ENCODE assay signal across 15 cellular contexts in genomic region chr13:34412295-34412694, GRCh38.
A peak's percentile ranks its signal among the peaks of the same experiment; 100 is the strongest.
DNase-seq lines count a peak whose midpoint lies in the region; ATAC-seq and TF ChIP-seq lines count a peak whose summit lies in the region.
"Had no signal": no experiment of that assay in that cellular context is flagged by ENCODE, and none has a peak within 500 bp of the region (broad histone marks: within the 10 kb centered on the region; RNA-seq: fewer than 3 reads in every experiment).

No MANE protein-coding gene starts in this region.

- H3K9me2 ChIP-seq in GM23338 (ENCODE audit: insufficient read depth): peaks cover 25% of the 10 kb centered on the region

- no peaks in the 10 kb centered on the region for H3K4me1 Mint-ChIP-seq in GM23338
- H3K4me1 Mint-ChIP-seq in MCF 10A (ENCODE audit: insufficient read depth, unreplicated experiment): peaks cover 8% of the 10 kb centered on the region
- H3K4me1 Mint-ChIP-seq: CD4-positive, alpha-beta memory T cell; H9; IgD-negative memory B cell had no signal

- no peaks in the 10 kb centered on the region for H4K20me1 ChIP-seq in GM23338 (replicated peaks; ENCODE audit: insufficient read depth)

- H3K36me3 Mint-ChIP-seq in GM23338 (ENCODE audit: low read depth) (no peaks in the 10 kb centered on the region), MCF 10A (ENCODE audit: insufficient read depth, unreplicated experiment) (no peaks in the 10 kb centered on the region)
- H3K36me3 Mint-ChIP-seq: CD4-positive, alpha-beta memory T cell; IgD-negative memory B cell had no signal

- H3K4me1 ChIP-seq in GM23338 (ENCODE audit: insufficient read depth): no peaks in the 10 kb centered on the region

- no peak overlapping the region for H3K27ac ChIP-seq in GM23338 (ENCODE audit: low read depth)
- H3K27ac ChIP-seq: C4-2B had no signal

- no peak for ATAC-seq in GM23338
- peak; percentile 52 for ATAC-seq in SK-N-SH treated with all-trans-retinoic acid at 6 μM for 48 hours

- H3K4me3 ChIP-seq in GM23338: no peak overlapping the region
- H3K4me3 ChIP-seq in fibroblast of the aortic adventitia (ENCODE audit: low read depth, low read length): no peak overlapping the region

- POLR2A ChIA-PET in MCF 10A (lab: Yijun Ruan, JAX): interaction anchor here (0.9 to 2.0 kb wide), 3 partner anchors 11 to 37 kb away, joined by 3 to 4 read pairs (median 3); no protein-coding TSS in a partner anchor

- 0 out of 2 replicates have a peak overlapping the region, but pooled peaks have one; percentile 38 for H2AFZ ChIP-seq in GM23338

- H3K27me3 Mint-ChIP-seq in GM23338 (ENCODE audit: insufficient read depth, low read depth, poor library complexity) (peaks cover 8% of the 10 kb centered on the region), MCF 10A (ENCODE audit: insufficient read depth, unreplicated experiment) (no peaks in the 10 kb centered on the region)
- H3K27me3 Mint-ChIP-seq: IgD-negative memory B cell had no signal

- H3K36me3 ChIP-seq in GM23338 (ENCODE audit: insufficient read depth): no peaks in the 10 kb centered on the region
- H3K36me3 ChIP-seq: BE2C had no signal

- DNase-seq in GM23338 (ENCODE audit: low spot score): no peak
- peak; percentile 36 for DNase-seq in fibroblast of the aortic adventitia (ENCODE audit: low read depth)
- DNase-seq in MCF 10A (ENCODE audit: unreplicated experiment): no peak
- DNase-seq in OCI-M1 (lab: John Stamatoyannopoulos, UW): no peak
- DNase-seq in NCI-H2227 treated with DMSO at 0.1 percent for 48 hours (lab: John Stamatoyannopoulos, UW): no peak
- no peak for DNase-seq in putamen (ENCODE audit: low spot score)
- DNase-seq: BE2C; CD4-positive, alpha-beta memory T cell; COR-L47; DND-41; GOT3; H9 had no signal

- H3K27ac Mint-ChIP-seq in GM23338: no peak overlapping the region
- no peak overlapping the region for H3K27ac Mint-ChIP-seq in MCF 10A (ENCODE audit: low read depth, unreplicated experiment)
- H3K27ac Mint-ChIP-seq: CD4-positive, alpha-beta memory T cell; IgD-negative memory B cell had no signal

- H3K9me3 Mint-ChIP-seq in GM23338 (no peaks in the 10 kb centered on the region), MCF 10A (ENCODE audit: unreplicated experiment) (no peaks in the 10 kb centered on the region)
- H3K9me3 Mint-ChIP-seq: H9 had no signal

- intact Hi-C loops in MCF 10A (cut with micrococcal nuclease): no loop called here

- H3K4me2 ChIP-seq in GM23338: no peak overlapping the region

- H3F3A ChIP-seq in GM23338 (replicated peaks; ENCODE audit: low read depth): no peaks in the 10 kb centered on the region

- TF ChIP-seq CTCF in GM23338 (conservative IDR thresholded peaks at IDR 0.05; ENCODE audit: low read depth in 2 of 2) (no peak), fibroblast of the aortic adventitia (IDR thresholded peaks at IDR 0.05; ENCODE audit: insufficient read depth, low read length) (no peak), MCF 10A (IDR thresholded peaks at IDR 0.05; ENCODE audit: unreplicated experiment) (no peak)

- BruUV-seq in MCF 10A (replicated peaks; lab: Mats Ljungman, UMichigan): no TSS peak

- H3K79me2 ChIP-seq in GM23338 (replicated peaks; ENCODE audit: insufficient read depth): no peaks in the 10 kb centered on the region

- H3K27me3 ChIP-seq in GM23338 (ENCODE audit: insufficient read depth): no peaks in the 10 kb centered on the region
- H3K27me3 ChIP-seq: BE2C had no signal

- H3K4me3 Mint-ChIP-seq in GM23338 (no peak overlapping the region), MCF 10A (ENCODE audit: unreplicated experiment) (no peak overlapping the region)
- H3K4me3 Mint-ChIP-seq: CD4-positive, alpha-beta memory T cell; H9; IgD-negative memory B cell had no signal

- CTCF ChIA-PET in MCF 10A (lab: Yijun Ruan, JAX): no interaction called here

TF ChIP-seq in GM23338, 12 proteins besides CTCF, POLR2A, EP300 and RAD21 (continues in another document):
- TF ChIP-seq REST (IDR thresholded peaks at IDR 0.05; ENCODE audit: unreplicated experiment) (no peak), STAT1 (IDR thresholded peaks at IDR 0.05; ENCODE audit: unreplicated experiment) (no peak), ZNF331 (CRISPR knock-in tag; IDR thresholded peaks at IDR 0.05; ENCODE audit: low read depth) (no peak)

TF ChIP-seq in SK-N-SH treated with all-trans-retinoic acid at 6 μM for 48 hours, 23 proteins besides CTCF, POLR2A, EP300 and RAD21:
- TF ChIP-seq RARB (CRISPR knock-in tag; IDR thresholded peaks at IDR 0.05) (no peak), CSRNP3 (CRISPR knock-in tag; IDR thresholded peaks at IDR 0.05) (no peak), ZC3H10 (CRISPR knock-in tag; IDR thresholded peaks at IDR 0.05) (no peak), TOX (CRISPR knock-in tag; IDR thresholded peaks at IDR 0.05; ENCODE audit: borderline replicate concordance) (no peak), ZNF8 (CRISPR knock-in tag; IDR thresholded peaks at IDR 0.05) (no peak), ESRRG (CRISPR knock-in tag; IDR thresholded peaks at IDR 0.05) (no peak), ARNTL (CRISPR knock-in tag; IDR thresholded peaks at IDR 0.05; ENCODE audit: borderline replicate concordance, low read depth) (no peak), TCF4 (CRISPR knock-in tag; IDR thresholded peaks at IDR 0.05; ENCODE audit: borderline replicate concordance) (no peak), ZNF70 (CRISPR knock-in tag; IDR thresholded peaks at IDR 0.05) (no peak), ZFP3 (CRISPR knock-in tag; IDR thresholded peaks at IDR 0.05) (no peak)
- TF ChIP-seq, protein P1, sequence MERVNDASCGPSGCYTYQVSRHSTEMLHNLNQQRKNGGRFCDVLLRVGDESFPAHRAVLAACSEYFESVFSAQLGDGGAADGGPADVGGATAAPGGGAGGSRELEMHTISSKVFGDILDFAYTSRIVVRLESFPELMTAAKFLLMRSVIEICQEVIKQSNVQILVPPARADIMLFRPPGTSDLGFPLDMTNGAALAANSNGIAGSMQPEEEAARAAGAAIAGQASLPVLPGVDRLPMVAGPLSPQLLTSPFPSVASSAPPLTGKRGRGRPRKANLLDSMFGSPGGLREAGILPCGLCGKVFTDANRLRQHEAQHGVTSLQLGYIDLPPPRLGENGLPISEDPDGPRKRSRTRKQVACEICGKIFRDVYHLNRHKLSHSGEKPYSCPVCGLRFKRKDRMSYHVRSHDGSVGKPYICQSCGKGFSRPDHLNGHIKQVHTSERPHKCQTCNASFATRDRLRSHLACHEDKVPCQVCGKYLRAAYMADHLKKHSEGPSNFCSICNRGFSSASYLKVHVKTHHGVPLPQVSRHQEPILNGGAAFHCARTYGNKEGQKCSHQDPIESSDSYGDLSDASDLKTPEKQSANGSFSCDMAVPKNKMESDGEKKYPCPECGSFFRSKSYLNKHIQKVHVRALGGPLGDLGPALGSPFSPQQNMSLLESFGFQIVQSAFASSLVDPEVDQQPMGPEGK (CRISPR knock-in tag; IDR thresholded peaks at IDR 0.05; ENCODE audit: borderline replicate concordance): no peak
